ENCODE assay signal across 16 cellular contexts in genomic region chr1:225928186-225929175, GRCh38. TPM values are rescaled to one million over a fixed set of nuclear protein-coding genes. Genes with fewer than 3 reads are reported as not detected.
DNase-seq lines count a peak whose midpoint lies in the region; ATAC-seq and TF ChIP-seq lines count a peak whose summit lies in the region.
"Had no signal": no experiment of that assay in that cellular context is flagged by ENCODE, and none has a peak within 500 bp of the region (broad histone marks: within the 10 kb centered on the region; RNA-seq: fewer than 3 reads in every experiment).

No MANE protein-coding gene starts in this region.

- peaks cover 9% of the 10 kb centered on the region for H3F3A ChIP-seq in SK-N-SH (replicated peaks; ENCODE audit: insufficient read depth)

- H3K36me3 Mint-ChIP-seq in activated T-helper 2 cell treated with anti-CD3 and anti-CD28 coated beads, Interferon-gamma antibody, Interleukin-2, Interleukin-4, amounts not matched to agents 10 μg/mL and 5 μg/mL and 100 μg/mL, durations not matched to agents 14 hours and 24 hours and 36 hours (ENCODE audit: low read depth), result peaks cover 6% of the 10 kb centered on the region
- H3K36me3 Mint-ChIP-seq in natural killer cell treated with Interleukin-12 subunit alpha and Interleukin-12 subunit beta and Interleukin-15 and Interleukin-18, amount 100 ng/mL, for 72 hours, result no peaks in the 10 kb centered on the region

- no peak for TF ChIP-seq RAD21 in SK-N-SH (IDR thresholded peaks at IDR 0.05; ENCODE audit: low read length)

- no peak for TF ChIP-seq EP300 in SK-N-SH (IDR thresholded peaks at IDR 0.05; ENCODE audit: borderline replicate concordance in 1 of 2, low read depth in 1 of 2, low read length in 1 of 2)

- peak overlapping the region; percentile 49 for H3K27ac Mint-ChIP-seq in activated T-helper 2 cell treated with anti-CD3 and anti-CD28 coated beads, Interferon-gamma antibody, Interleukin-2, Interleukin-4, amounts not matched to agents 10 μg/mL and 5 μg/mL and 100 μg/mL, durations not matched to agents 14 hours and 24 hours and 36 hours
- peak overlapping the region; percentile 34 to 87 for H3K27ac Mint-ChIP-seq in natural killer cell treated with Interleukin-12 subunit alpha and Interleukin-12 subunit beta and Interleukin-15 and Interleukin-18, amount 100 ng/mL, for 72 hours

- intact Hi-C loops in activated T-helper 2 cell treated with anti-CD3 and anti-CD28 coated beads, Interferon-gamma antibody, Interleukin-2, Interleukin-4, amounts not matched to agents 10 μg/mL and 5 μg/mL and 100 μg/mL, durations not matched to agents 14 hours and 24 hours and 36 hours (cut with micrococcal nuclease), result no loop called here

- no peak overlapping the region for H3K4me2 ChIP-seq in SK-N-SH
- H3K4me2 ChIP-seq: hepatocyte had no signal

- H3K9me3 ChIP-seq in SK-N-SH, result no peaks in the 10 kb centered on the region
- H3K9me3 ChIP-seq: right atrium auricular region had no signal

- no peaks in the 10 kb centered on the region for H3K27me3 ChIP-seq in SK-N-SH (ENCODE audit: insufficient read depth)
- H3K27me3 ChIP-seq: hepatocyte, right atrium auricular region had no signal

- ATAC-seq in SK-N-SH treated with all-trans-retinoic acid at 6 μM for 48 hours (no peak), HG02678 (IDR thresholded peaks at IDR 0.05; ENCODE audit: unreplicated experiment) (no peak)
- ATAC-seq in natural killer cell treated with Interleukin-12 subunit alpha and Interleukin-12 subunit beta and Interleukin-15 and Interleukin-18, amount 100 ng/mL, for 72 hours, result no peak

- H3K4me3 Mint-ChIP-seq in activated T-helper 2 cell treated with anti-CD3 and anti-CD28 coated beads, Interferon-gamma antibody, Interleukin-2, Interleukin-4, amounts not matched to agents 10 μg/mL and 5 μg/mL and 100 μg/mL, durations not matched to agents 14 hours and 24 hours and 36 hours (ENCODE audit: low read depth), result no peak overlapping the region
- peak overlapping the region; percentile 32 for H3K4me3 Mint-ChIP-seq in natural killer cell treated with Interleukin-12 subunit alpha and Interleukin-12 subunit beta and Interleukin-15 and Interleukin-18, amount 100 ng/mL, for 72 hours

- H3K79me2 ChIP-seq in SK-N-SH (ENCODE audit: insufficient read depth), result peaks cover 5% of the 10 kb centered on the region

- no peaks in the 10 kb centered on the region for H3K27me3 Mint-ChIP-seq in activated T-helper 2 cell treated with anti-CD3 and anti-CD28 coated beads, Interferon-gamma antibody, Interleukin-2, Interleukin-4, amounts not matched to agents 10 μg/mL and 5 μg/mL and 100 μg/mL, durations not matched to agents 14 hours and 24 hours and 36 hours (ENCODE audit: low read depth)
- no peaks in the 10 kb centered on the region for H3K27me3 Mint-ChIP-seq in natural killer cell treated with Interleukin-12 subunit alpha and Interleukin-12 subunit beta and Interleukin-15 and Interleukin-18, amount 100 ng/mL, for 72 hours

- CTCF ChIA-PET in SK-N-SH (lab: Yijun Ruan, JAX), result no interaction called here

- H3K4me1 ChIP-seq in SK-N-SH (ENCODE audit: control insufficient read depth in 1 of 2, insufficient read depth in 2 of 2, low read depth in 1 of 2, low read length in 1 of 2), result peaks cover 0 to 7% of the 10 kb centered on the region in 2 experiments; a peak in 1 of 4 replicates

- H3K9ac ChIP-seq in SK-N-SH, result no peak overlapping the region

- H2AFZ ChIP-seq in SK-N-SH (ENCODE audit: low read depth), result peak overlapping the region; percentile 41; the same call in 1 of the 2 replicates
- H2AFZ ChIP-seq: hepatocyte had no signal

- H3K9me3 Mint-ChIP-seq in activated T-helper 2 cell treated with anti-CD3 and anti-CD28 coated beads, Interferon-gamma antibody, Interleukin-2, Interleukin-4, amounts not matched to agents 10 μg/mL and 5 μg/mL and 100 μg/mL, durations not matched to agents 14 hours and 24 hours and 36 hours, result no peaks in the 10 kb centered on the region
- H3K9me3 Mint-ChIP-seq in natural killer cell treated with Interleukin-12 subunit alpha and Interleukin-12 subunit beta and Interleukin-15 and Interleukin-18, amount 100 ng/mL, for 72 hours, result no peaks in the 10 kb centered on the region

- TF ChIP-seq CTCF in SK-N-SH (IDR thresholded peaks at IDR 0.05), result no peak

- no peaks in the 10 kb centered on the region for H4K20me1 ChIP-seq in SK-N-SH (ENCODE audit: insufficient read depth)

- H3K9me2 ChIP-seq in SK-N-SH, result no peaks in the 10 kb centered on the region

- POLR2A ChIA-PET in SK-N-SH (lab: Yijun Ruan, JAX), result interaction anchor here (0.9 kb wide), 1 partner anchor 151 kb away, joined by 3 read pairs; the partner anchor contains the start of gene SRP9

- 87% methylated on average over 14 of the region's 14 CpGs for WGBS in SK-N-SH (ENCODE audit: low lambda C conversion rate)

- H3K27ac ChIP-seq in SK-N-SH (ENCODE audit: low read depth in 2 of 2, low read length in 1 of 2), result peak overlapping the region in 1 of 2 experiments; percentile 39; a peak in 1 of 4 replicates
- H3K27ac ChIP-seq: hepatocyte, right atrium auricular region had no signal

- no peak overlapping the region for H3K4me3 ChIP-seq in SK-N-SH (ENCODE audit: low read depth in 2 of 2, low read length in 1 of 2)
- H3K4me3 ChIP-seq: hepatocyte, right atrium auricular region had no signal

- DNase-seq in SK-N-SH, result no peak
- DNase-seq in MV-4-11 (lab: John Stamatoyannopoulos, UW), result peak; percentile 16
- DNase-seq in activated T-helper 2 cell treated with anti-CD3 and anti-CD28 coated beads, Interferon-gamma antibody, Interleukin-2, Interleukin-4, amounts not matched to agents 10 μg/mL and 5 μg/mL and 100 μg/mL, durations not matched to agents 14 hours and 24 hours and 36 hours (ENCODE audit: low spot score), result no peak
- no peak for DNase-seq in natural killer cell treated with Interleukin-12 subunit alpha and Interleukin-12 subunit beta and Interleukin-15 and Interleukin-18, amount 100 ng/mL, for 72 hours (ENCODE audit: low spot score)
- DNase-seq in DMS114 treated with DMSO at 0.1 percent for 48 hours (lab: John Stamatoyannopoulos, UW; ENCODE audit: unreplicated experiment), result no peak
- no peak for DNase-seq in NCI-H1092 (lab: John Stamatoyannopoulos, UW)
- DNase-seq: GF-D8, NCI-H774, T-helper 9 cell had no signal

- no peaks in the 10 kb centered on the region for H3K36me3 ChIP-seq in SK-N-SH (replicated peaks in 1 of 2; ENCODE audit: control insufficient read depth in 1 of 2, insufficient read depth in 2 of 2, low read length in 1 of 2)
- H3K36me3 ChIP-seq: right atrium auricular region had no signal

- peaks cover 15% of the 10 kb centered on the region for H3K4me1 Mint-ChIP-seq in activated T-helper 2 cell treated with anti-CD3 and anti-CD28 coated beads, Interferon-gamma antibody, Interleukin-2, Interleukin-4, amounts not matched to agents 10 μg/mL and 5 μg/mL and 100 μg/mL, durations not matched to agents 14 hours and 24 hours and 36 hours (ENCODE audit: low read depth)
- H3K4me1 Mint-ChIP-seq in natural killer cell treated with Interleukin-12 subunit alpha and Interleukin-12 subunit beta and Interleukin-15 and Interleukin-18, amount 100 ng/mL, for 72 hours (ENCODE audit: low read depth in 2 of 2), result peaks cover 6% of the 10 kb centered on the region in 2 donors

TF ChIP-seq in SK-N-SH, 30 proteins besides CTCF, POLR2A, EP300 and RAD21:
- TF ChIP-seq POLR2AphosphoS5 (IDR thresholded peaks at IDR 0.05; ENCODE audit: low read depth, low read length) (no peak), MXI1 (IDR thresholded peaks at IDR 0.05; ENCODE audit: low read depth, low read length) (no peak)

RNA-seq across cellular contexts. Expression of gene PYCR2, which starts 4.4 kb away (rescaled TPM):
- polyA plus RNA-seq in SK-N-SH (2012; rRNA removed), result 95.3 and 124 TPM in 2 replicates
- 49.6 and 70.6 TPM in 2 replicates for polyA plus RNA-seq in SK-N-SH (2012; cell fraction: cytosol; rRNA removed)
- 175 and 177 TPM in 2 replicates for polyA plus RNA-seq in SK-N-SH (2012; cell fraction: nucleus; rRNA removed)
- 117 and 121 TPM in 2 replicates for total RNA-seq in activated T-helper 2 cell treated with anti-CD3 and anti-CD28 coated beads, Interferon-gamma antibody, Interleukin-2, Interleukin-4, amounts not matched to agents 10 μg/mL and 5 μg/mL and 100 μg/mL, durations not matched to agents 14 hours and 24 hours and 36 hours
- 100 to 1,000 TPM; 102 to 127 TPM for total RNA-seq in natural killer cell treated with Interleukin-12 subunit alpha and Interleukin-12 subunit beta and Interleukin-15 and Interleukin-18, amount 100 ng/mL, for 72 hours

RNA-seq across cellular contexts. Expression of gene LEFTY2, which starts 12.5 kb away (rescaled TPM):
- not detected in 2 replicates for polyA plus RNA-seq in SK-N-SH (2012; rRNA removed)
- polyA plus RNA-seq in SK-N-SH (2012; cell fraction: cytosol; rRNA removed), result 0.01 TPM in 1 of 2 replicates, not detected in the other
- polyA plus RNA-seq in SK-N-SH (2012; cell fraction: nucleus; rRNA removed), result not detected in 2 replicates
- total RNA-seq in activated T-helper 2 cell treated with anti-CD3 and anti-CD28 coated beads, Interferon-gamma antibody, Interleukin-2, Interleukin-4, amounts not matched to agents 10 μg/mL and 5 μg/mL and 100 μg/mL, durations not matched to agents 14 hours and 24 hours and 36 hours, result not detected in 2 replicates
- not detected for total RNA-seq in natural killer cell treated with Interleukin-12 subunit alpha and Interleukin-12 subunit beta and Interleukin-15 and Interleukin-18, amount 100 ng/mL, for 72 hours
- total RNA-seq: A673, MCF 10A had no signal

RNA-seq across cellular contexts. Expression of gene LEFTY1, which starts 39.5 kb away (rescaled TPM):
- 0.05 and 0.07 TPM in 2 replicates for polyA plus RNA-seq in SK-N-SH (2012; rRNA removed)
- 0.04 and 0.05 TPM in 2 replicates for polyA plus RNA-seq in SK-N-SH (2012; cell fraction: cytosol; rRNA removed)
- polyA plus RNA-seq in SK-N-SH (2012; cell fraction: nucleus; rRNA removed), result 0.33 and 0.50 TPM in 2 replicates
- total RNA-seq in activated T-helper 2 cell treated with anti-CD3 and anti-CD28 coated beads, Interferon-gamma antibody, Interleukin-2, Interleukin-4, amounts not matched to agents 10 μg/mL and 5 μg/mL and 100 μg/mL, durations not matched to agents 14 hours and 24 hours and 36 hours, result not detected in 2 replicates
- not detected for total RNA-seq in natural killer cell treated with Interleukin-12 subunit alpha and Interleukin-12 subunit beta and Interleukin-15 and Interleukin-18, amount 100 ng/mL, for 72 hours
- total RNA-seq: A673, MCF 10A, mesenteric fat pad had no signal

RNA-seq across cellular contexts. Expression of gene TMEM63A, which starts 46.3 kb away (rescaled TPM):
- polyA plus RNA-seq in SK-N-SH (2012; rRNA removed), result 13.5 and 18.5 TPM in 2 replicates
- 3.2 and 5.1 TPM in 2 replicates for polyA plus RNA-seq in SK-N-SH (2012; cell fraction: cytosol; rRNA removed)
- 83.1 and 85.6 TPM in 2 replicates for polyA plus RNA-seq in SK-N-SH (2012; cell fraction: nucleus; rRNA removed)
- total RNA-seq in activated T-helper 2 cell treated with anti-CD3 and anti-CD28 coated beads, Interferon-gamma antibody, Interleukin-2, Interleukin-4, amounts not matched to agents 10 μg/mL and 5 μg/mL and 100 μg/mL, durations not matched to agents 14 hours and 24 hours and 36 hours, result 32.5 and 33.5 TPM in 2 replicates
- 10 to 100 TPM; 42.7 to 53.6 TPM for total RNA-seq in natural killer cell treated with Interleukin-12 subunit alpha and Interleukin-12 subunit beta and Interleukin-15 and Interleukin-18, amount 100 ng/mL, for 72 hours
